Comparison of ENCODE assay signal across 28 cellular contexts in the genomic region with DNA sequence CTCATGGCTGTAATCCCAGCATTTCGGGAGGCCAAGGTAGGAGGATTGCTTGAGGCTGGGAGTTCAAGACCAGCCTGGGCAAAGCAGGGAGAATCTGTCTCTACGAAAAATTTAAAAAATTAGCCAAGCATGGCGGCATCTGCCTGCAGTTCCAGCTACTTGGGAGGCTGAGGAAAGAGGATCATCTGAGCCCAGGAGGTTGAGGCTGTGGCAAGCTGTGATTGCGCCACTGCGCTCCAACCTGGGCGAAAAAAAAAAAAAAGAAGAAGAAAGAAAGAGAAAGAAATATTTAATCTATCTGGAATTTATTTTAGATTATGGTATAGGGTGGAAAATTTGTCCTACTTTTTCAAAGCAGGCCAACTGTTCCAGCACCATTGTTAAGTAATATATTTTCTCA.
"Had no signal": no experiment of that assay in that cellular context is flagged by ENCODE, and none has a peak within 500 bp of the region (broad histone marks: within the 10 kb centered on the region; RNA-seq: fewer than 3 reads in every experiment).

No MANE protein-coding gene starts in this region.

- H3K27ac Mint-ChIP-seq: dendritic cell treated with granulocyte-macrophage colony-stimulating factor and Interleukin-4, amounts not matched to agents 40 ng/mL and 50 ng/mL, for 4 days; effector memory CD8-positive, alpha-beta T cell; endodermal cell had no signal

- H3K4me1 ChIP-seq: colonic mucosa, esophagus muscularis mucosa, foreskin keratinocyte, gastrocnemius medialis, gastroesophageal sphincter had no signal

- DNase-seq: colonic mucosa; cortex of kidney; dermis blood vessel endothelial cell; dorsolateral prefrontal cortex; effector CD4-positive, alpha-beta T cell; effector CD8-positive, alpha-beta T cell; effector memory CD4-positive, alpha-beta T cell; effector memory CD8-positive, alpha-beta T cell; endodermal cell; erythroblast; esophagus squamous epithelium; foreskin fibroblast; foreskin keratinocyte; foreskin melanocyte; gastrocnemius medialis; glutamatergic neuron; head of caudate nucleus; heart left ventricle; heart right ventricle had no signal

- H3K27me3 ChIP-seq: colonic mucosa, dorsolateral prefrontal cortex, esophagus muscularis mucosa, esophagus squamous epithelium, foreskin keratinocyte, gastrocnemius medialis, heart left ventricle, heart right ventricle, hepatocyte had no signal

- H3K4me2 ChIP-seq: hepatocyte had no signal

- H3K9me3 ChIP-seq: colonic mucosa, esophagus muscularis mucosa, esophagus squamous epithelium, gastrocnemius medialis, gastroesophageal sphincter, heart left ventricle, heart right ventricle had no signal

- H3K79me2 ChIP-seq: hepatocyte had no signal

- H3K4me1 Mint-ChIP-seq: endodermal cell had no signal

- H3K4me3 Mint-ChIP-seq: dendritic cell treated with granulocyte-macrophage colony-stimulating factor and Interleukin-4, amounts not matched to agents 40 ng/mL and 50 ng/mL, for 4 days; effector memory CD8-positive, alpha-beta T cell; endodermal cell had no signal

- H3K36me3 ChIP-seq: colonic mucosa, esophagus muscularis mucosa, esophagus squamous epithelium, gastrocnemius medialis, gastroesophageal sphincter, heart left ventricle, heart right ventricle had no signal

- H3K4me3 ChIP-seq: colonic mucosa, coronary artery, dorsolateral prefrontal cortex, esophagus muscularis mucosa, esophagus squamous epithelium, gastrocnemius medialis, gastroesophageal sphincter, heart left ventricle, heart right ventricle, hepatocyte had no signal

- H3K27ac ChIP-seq: colonic mucosa, coronary artery, dorsolateral prefrontal cortex, epithelial cell of prostate, esophagus muscularis mucosa, esophagus squamous epithelium, foreskin keratinocyte, gastrocnemius medialis, gastroesophageal sphincter, heart left ventricle, heart right ventricle, hepatocyte had no signal

- H2AFZ ChIP-seq: hepatocyte had no signal

- ATAC-seq: effector memory CD8-positive, alpha-beta T cell; esophagus mucosa; foreskin keratinocyte; gastrocnemius medialis; gastroesophageal sphincter; heart left ventricle; heart right ventricle had no signal

- FAIRE-seq: endometrium, endothelial cell of umbilical vein had no signal

- H3K9me3 Mint-ChIP-seq: dendritic cell treated with granulocyte-macrophage colony-stimulating factor and Interleukin-4, amounts not matched to agents 40 ng/mL and 50 ng/mL, for 4 days; effector memory CD8-positive, alpha-beta T cell; endodermal cell had no signal
